Comparison of ENCODE assay signal across 8 cellular contexts in the genomic region with DNA sequence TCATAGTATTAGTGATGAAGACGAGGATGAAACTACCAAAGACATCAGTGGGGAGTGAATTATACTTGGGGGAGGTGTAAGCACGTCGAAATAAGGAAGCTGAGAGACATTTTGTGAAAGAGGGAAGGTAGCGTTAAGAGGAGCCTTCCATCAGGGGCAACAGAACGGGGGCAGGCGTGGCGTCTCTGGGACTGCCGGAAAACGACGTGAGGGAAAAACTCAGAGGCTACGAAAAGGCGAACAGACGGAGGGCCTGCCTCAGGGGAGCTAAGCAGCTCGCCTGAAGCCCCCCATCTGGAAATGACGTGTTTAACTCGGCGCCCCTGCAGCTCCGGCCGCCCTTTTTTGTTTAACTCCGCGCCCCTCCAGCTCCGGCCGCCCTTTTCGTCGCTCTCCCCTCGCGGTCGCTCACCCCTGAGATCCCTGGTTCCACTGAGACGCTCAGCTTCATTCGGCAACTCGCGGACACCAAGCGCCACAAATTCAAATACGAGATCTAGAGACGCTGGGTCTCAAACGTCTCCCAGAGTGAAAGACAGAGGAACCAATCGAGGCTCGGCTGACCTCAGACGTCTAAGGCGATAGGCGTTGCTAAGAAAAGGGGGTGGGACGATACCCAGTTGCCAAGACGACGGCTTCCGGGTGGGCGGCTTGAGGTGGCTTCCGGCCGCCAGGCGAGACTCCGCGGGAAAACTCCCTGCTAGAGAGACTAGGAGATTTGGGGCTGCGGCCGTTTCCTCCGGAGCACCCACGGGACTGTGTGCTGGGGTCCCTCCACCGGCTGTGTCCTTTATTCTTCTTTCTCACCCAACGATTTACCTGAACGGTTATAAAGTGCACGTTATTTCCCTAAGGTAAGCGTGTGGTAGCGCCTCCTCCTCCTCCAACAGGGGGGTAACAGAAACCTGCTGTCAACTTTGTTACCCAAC.
DNase-seq lines count a peak whose midpoint lies in the region; ATAC-seq and TF ChIP-seq lines count a peak whose summit lies in the region.

No MANE protein-coding gene starts in this region.

- TF ChIP-seq CTCF in GM10266 (IDR thresholded peaks at IDR 0.05; ENCODE audit: control insufficient read depth, insufficient read depth, low read depth, missing control alignments) (no peak), SK-N-SH (IDR thresholded peaks at IDR 0.05) (peak; percentile 22), glutamatergic neuron (IDR thresholded peaks at IDR 0.05; ENCODE audit: partially characterized antibody, unreplicated experiment) (peak; percentile 25), osteoblast (IDR thresholded peaks at IDR 0.05; ENCODE audit: extremely low read depth, low read depth, low read length) (no peak)

- H2AFZ ChIP-seq in SK-N-SH (ENCODE audit: low read depth) (peak overlapping the region; percentile 95), osteoblast (ENCODE audit: low read length) (peak overlapping the region; percentile 98)

- H3K4me3 ChIP-seq in SK-N-SH (ENCODE audit: low read depth in 2 of 2, low read length in 1 of 2) (peak overlapping the region; percentile 79 to 94), osteoblast (ENCODE audit: insufficient read depth, low read length) (peak overlapping the region; percentile 93), thymus (ENCODE audit: low read length) (peak overlapping the region; percentile 68)

- H3K4me3 Mint-ChIP-seq in glutamatergic neuron (ENCODE audit: unreplicated experiment) = peak overlapping the region; percentile 99

- H3K4me2 ChIP-seq in SK-N-SH (peak overlapping the region; percentile 73), osteoblast (ENCODE audit: insufficient read depth, low read length) (peak overlapping the region; percentile 97)

- peaks cover 0 to 4% of the 10 kb centered on the region in 2 experiments; a peak in 1 of 4 replicates for H3K4me1 ChIP-seq in SK-N-SH (ENCODE audit: control insufficient read depth in 1 of 2, insufficient read depth in 2 of 2, low read depth in 1 of 2, low read length in 1 of 2)
- H3K4me1 ChIP-seq in osteoblast (ENCODE audit: insufficient read depth, low read length) = peaks cover 9% of the 10 kb centered on the region
- peaks cover 10% of the 10 kb centered on the region for H3K4me1 ChIP-seq in thymus (ENCODE audit: control insufficient read depth, insufficient read depth, low read length)

- H3K27me3 Mint-ChIP-seq in glutamatergic neuron (ENCODE audit: unreplicated experiment) = no peaks in the 10 kb centered on the region

- under 1% methylated on average over 41 of the region's 61 CpGs for WGBS in SK-N-SH (ENCODE audit: low lambda C conversion rate)
- WGBS in thymus = under 1% methylated on average over 61 of the region's 61 CpGs

- H3K9me3 ChIP-seq in SK-N-SH = no peaks in the 10 kb centered on the region
- no peaks in the 10 kb centered on the region for H3K9me3 ChIP-seq in osteoblast (ENCODE audit: low read depth, low read length)
- H3K9me3 ChIP-seq in thymus (ENCODE audit: control insufficient read depth) = no peaks in the 10 kb centered on the region

- peaks cover 3% of the 10 kb centered on the region for H3K4me1 Mint-ChIP-seq in glutamatergic neuron (ENCODE audit: low read depth, unreplicated experiment)

- H3K27ac Mint-ChIP-seq in activated naive CD4-positive, alpha-beta T cell treated with anti-CD3 and anti-CD28 coated beads, Interleukin-2, amount 50 U/mL, for 72 hours = peak overlapping the region; percentile 91 to 100
- peak overlapping the region; percentile 100 for H3K27ac Mint-ChIP-seq in glutamatergic neuron (ENCODE audit: unreplicated experiment)

- H3K79me2 ChIP-seq in SK-N-SH (ENCODE audit: insufficient read depth) (peaks cover 22% of the 10 kb centered on the region), osteoblast (ENCODE audit: insufficient read depth, low read length) (no peaks in the 10 kb centered on the region)

- H4K20me1 ChIP-seq in SK-N-SH (ENCODE audit: insufficient read depth) = no peaks in the 10 kb centered on the region
- H4K20me1 ChIP-seq in osteoblast (ENCODE audit: insufficient read depth, low read length) = no peaks in the 10 kb centered on the region

- H3K36me3 Mint-ChIP-seq in activated naive CD4-positive, alpha-beta T cell treated with anti-CD3 and anti-CD28 coated beads, Interleukin-2, amount 50 U/mL, for 72 hours = peaks cover 10 to 16% of the 10 kb centered on the region in 2 donors
- H3K36me3 Mint-ChIP-seq in glutamatergic neuron (ENCODE audit: unreplicated experiment) = no peaks in the 10 kb centered on the region

- H3F3A ChIP-seq in SK-N-SH (replicated peaks; ENCODE audit: insufficient read depth) = no peaks in the 10 kb centered on the region

- POLR2A ChIA-PET in SK-N-SH (lab: Yijun Ruan, JAX) = interaction anchor here (0.6 to 1.3 kb wide), 4 partner anchors 14 to 508 kb away, joined by 3 to 4 read pairs (median 3); no protein-coding TSS in a partner anchor

- H3K27ac ChIP-seq in SK-N-SH (ENCODE audit: low read depth in 2 of 2, low read length in 1 of 2) = peak overlapping the region; percentile 81 to 82
- H3K27ac ChIP-seq in osteoblast (ENCODE audit: low read depth, low read length) = peak overlapping the region; percentile 38
- peak overlapping the region; percentile 68 for H3K27ac ChIP-seq in thymus (ENCODE audit: low read depth)

- CTCF ChIA-PET in SK-N-SH (lab: Yijun Ruan, JAX) = interaction anchor here (0.7 to 3.5 kb wide), 7 partner anchors 11 to 469 kb away, joined by 3 to 13 read pairs (median 5); no protein-coding TSS in a partner anchor

- no peak for TF ChIP-seq EP300 in SK-N-SH (IDR thresholded peaks at IDR 0.05; ENCODE audit: borderline replicate concordance in 1 of 2, low read depth in 1 of 2, low read length in 1 of 2)

- no peaks in the 10 kb centered on the region for H3K36me3 ChIP-seq in SK-N-SH (replicated peaks in 1 of 2; ENCODE audit: control insufficient read depth in 1 of 2, insufficient read depth in 2 of 2, low read length in 1 of 2)
- H3K36me3 ChIP-seq in osteoblast (ENCODE audit: insufficient read depth, low read length) = no peaks in the 10 kb centered on the region
- H3K36me3 ChIP-seq in thymus (ENCODE audit: control insufficient read depth, insufficient read depth) = no peaks in the 10 kb centered on the region

- DNase-seq in GM10266 (ENCODE audit: extremely low spot score) (peak; percentile 90), NCI-H1092 (lab: John Stamatoyannopoulos, UW) (peak; percentile 99), SK-N-SH (peak; percentile 93), glutamatergic neuron (peak; percentile 93), osteoblast (ENCODE audit: insufficient read length, low spot score, missing footprints) (peak; percentile 95)
- peak; percentile 89 to 96 for DNase-seq in activated naive CD4-positive, alpha-beta T cell treated with anti-CD3 and anti-CD28 coated beads, Interleukin-2, amount 50 U/mL, for 72 hours (ENCODE audit: low spot score in 2 of 2)

- H3K9me2 ChIP-seq in SK-N-SH = no peaks in the 10 kb centered on the region

- TF ChIP-seq RAD21 in SK-N-SH (IDR thresholded peaks at IDR 0.05; ENCODE audit: low read length) = 0 out of 2 replicates have a peak, but pooled peaks have one; percentile 1

- H3K27me3 ChIP-seq in SK-N-SH (ENCODE audit: insufficient read depth) (no peaks in the 10 kb centered on the region), osteoblast (ENCODE audit: insufficient read depth, low read length) (no peaks in the 10 kb centered on the region), thymus (ENCODE audit: control insufficient read depth, insufficient read depth) (no peaks in the 10 kb centered on the region)

- H3K9ac ChIP-seq in SK-N-SH = peak overlapping the region; percentile 66

- no peaks in the 10 kb centered on the region for H3K9me3 Mint-ChIP-seq in activated naive CD4-positive, alpha-beta T cell treated with anti-CD3 and anti-CD28 coated beads, Interleukin-2, amount 50 U/mL, for 72 hours
- peaks cover 4% of the 10 kb centered on the region for H3K9me3 Mint-ChIP-seq in glutamatergic neuron (ENCODE audit: unreplicated experiment)

- ATAC-seq in HG02610 (IDR thresholded peaks at IDR 0.05; ENCODE audit: unreplicated experiment) = peak; percentile 99
- peak; percentile 100 for ATAC-seq in activated naive CD4-positive, alpha-beta T cell treated with anti-CD3 and anti-CD28 coated beads, Interleukin-2, amount 50 U/mL, for 72 hours

TF ChIP-seq in SK-N-SH, 30 proteins besides CTCF, POLR2A, EP300 and RAD21 (continues in another document):
- no peak for TF ChIP-seq FOXJ3 (CRISPR knock-in tag; IDR thresholded peaks at IDR 0.05)
- TF ChIP-seq MXI1 (IDR thresholded peaks at IDR 0.05; ENCODE audit: low read depth, low read length) = peak; percentile 97
- no peak for TF ChIP-seq JUND (IDR thresholded peaks at IDR 0.05)
- TF ChIP-seq, protein P1, sequence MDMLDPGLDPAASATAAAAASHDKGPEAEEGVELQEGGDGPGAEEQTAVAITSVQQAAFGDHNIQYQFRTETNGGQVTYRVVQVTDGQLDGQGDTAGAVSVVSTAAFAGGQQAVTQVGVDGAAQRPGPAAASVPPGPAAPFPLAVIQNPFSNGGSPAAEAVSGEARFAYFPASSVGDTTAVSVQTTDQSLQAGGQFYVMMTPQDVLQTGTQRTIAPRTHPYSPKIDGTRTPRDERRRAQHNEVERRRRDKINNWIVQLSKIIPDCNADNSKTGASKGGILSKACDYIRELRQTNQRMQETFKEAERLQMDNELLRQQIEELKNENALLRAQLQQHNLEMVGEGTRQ (IDR thresholded peaks at IDR 0.05; ENCODE audit: borderline replicate concordance, low read depth, low read length) = no peak
- no peak for TF ChIP-seq SMC3 (IDR thresholded peaks at IDR 0.05; ENCODE audit: low read depth, low read length)
- TF ChIP-seq, protein P2, sequence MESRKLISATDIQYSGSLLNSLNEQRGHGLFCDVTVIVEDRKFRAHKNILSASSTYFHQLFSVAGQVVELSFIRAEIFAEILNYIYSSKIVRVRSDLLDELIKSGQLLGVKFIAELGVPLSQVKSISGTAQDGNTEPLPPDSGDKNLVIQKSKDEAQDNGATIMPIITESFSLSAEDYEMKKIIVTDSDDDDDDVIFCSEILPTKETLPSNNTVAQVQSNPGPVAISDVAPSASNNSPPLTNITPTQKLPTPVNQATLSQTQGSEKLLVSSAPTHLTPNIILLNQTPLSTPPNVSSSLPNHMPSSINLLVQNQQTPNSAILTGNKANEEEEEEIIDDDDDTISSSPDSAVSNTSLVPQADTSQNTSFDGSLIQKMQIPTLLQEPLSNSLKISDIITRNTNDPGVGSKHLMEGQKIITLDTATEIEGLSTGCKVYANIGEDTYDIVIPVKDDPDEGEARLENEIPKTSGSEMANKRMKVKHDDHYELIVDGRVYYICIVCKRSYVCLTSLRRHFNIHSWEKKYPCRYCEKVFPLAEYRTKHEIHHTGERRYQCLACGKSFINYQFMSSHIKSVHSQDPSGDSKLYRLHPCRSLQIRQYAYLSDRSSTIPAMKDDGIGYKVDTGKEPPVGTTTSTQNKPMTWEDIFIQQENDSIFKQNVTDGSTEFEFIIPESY (IDR thresholded peaks at IDR 0.05; ENCODE audit: borderline replicate concordance, low read depth) = 0 out of 2 replicates have a peak, but pooled peaks have one; percentile 43
- TF ChIP-seq ELF1 (IDR thresholded peaks at IDR 0.05) = peak; percentile 64
- TF ChIP-seq, protein P3, sequence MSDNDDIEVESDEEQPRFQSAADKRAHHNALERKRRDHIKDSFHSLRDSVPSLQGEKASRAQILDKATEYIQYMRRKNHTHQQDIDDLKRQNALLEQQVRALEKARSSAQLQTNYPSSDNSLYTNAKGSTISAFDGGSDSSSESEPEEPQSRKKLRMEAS (IDR thresholded peaks at IDR 0.05; ENCODE audit: low read depth) = peak; percentile 72
- no peak for TF ChIP-seq GATA2 (CRISPR knock-in tag; IDR thresholded peaks at IDR 0.05)

Comparison
In these comparisons a context has a peak if more than half of its experiments do, and no peak if none do; other contexts are left out.
1. Peak in every context shown above with its lines: DNase-seq, ATAC-seq, H3K4me3 ChIP-seq and H3K27ac ChIP-seq.
2. CTCF ChIP-seq: peak in SK-N-SH (single experiment) and glutamatergic neuron (single experiment); none in GM10266 (single experiment) and osteoblast (single experiment).